In genomic region chr2:198499539-198499938, GRCh38 we compare ENCODE assay signal across 10 cellular contexts.
DNase-seq lines count a peak whose midpoint lies in the region; TF ChIP-seq lines count a peak whose summit lies in the region.
"Had no signal": no experiment of that assay in that cellular context is flagged by ENCODE, and none has a peak within 500 bp of the region (broad histone marks: within the 10 kb centered on the region; RNA-seq: fewer than 3 reads in every experiment).

No MANE protein-coding gene starts in this region.

- DNase-seq in NCI-H82 (lab: John Stamatoyannopoulos, UW) = peak; percentile 29
- DNase-seq in NCI-H82 treated with DMSO at 0.1 percent for 48 hours (lab: John Stamatoyannopoulos, UW; ENCODE audit: unreplicated experiment) = no peak
- peak in 31 of 58 donors; percentile 0 to 67 (median 11) for DNase-seq in anterior cingulate cortex (lab: John Stamatoyannopoulos, UW)
- peak; percentile 21 for DNase-seq in iPS-NIHi7 (ENCODE audit: extremely low spot score)
- peak; percentile 54 for DNase-seq in superior temporal gyrus (ENCODE audit: extremely low spot score)
- no peak for DNase-seq in GM20000 (ENCODE audit: low spot score)
- no peak for DNase-seq in NCI-H2029 (lab: John Stamatoyannopoulos, UW)
- no peak for DNase-seq in NCI-H2107 (lab: John Stamatoyannopoulos, UW)
- DNase-seq: HFFc6, retina had no signal

- no peak for TF ChIP-seq CTCF in GM20000 (IDR thresholded peaks at IDR 0.05; ENCODE audit: extremely low read depth, missing control alignments)

Comparison
In these comparisons a context has a peak if more than half of its experiments do, and no peak if none do; other contexts are left out.
1. DNase-seq: peak in NCI-H82 (single experiment), anterior cingulate cortex (31 of 58), iPS-NIHi7 (single experiment) and superior temporal gyrus (single experiment); none in NCI-H82 treated with DMSO at 0.1 percent for 48 hours (single experiment), GM20000 (single experiment), NCI-H2029 (single experiment) and NCI-H2107 (single experiment).